ENCODE assay signal across 21 cellular contexts in genomic region chr4:163391756-163392155, GRCh38. TPM values are rescaled to one million over a fixed set of nuclear protein-coding genes. Genes with fewer than 3 reads are reported as not detected.
"Had no signal": no experiment of that assay in that cellular context is flagged by ENCODE, and none has a peak within 500 bp of the region (broad histone marks: within the 10 kb centered on the region; RNA-seq: fewer than 3 reads in every experiment).

No MANE protein-coding gene starts in this region.

- H3K9me3 ChIP-seq: neutrophil, sigmoid colon had no signal

- H3K4me1 ChIP-seq: sigmoid colon had no signal

- ATAC-seq: esophagus mucosa, left colon had no signal

- H3K36me3 ChIP-seq: neutrophil, sigmoid colon had no signal

- H3K27ac ChIP-seq: dorsolateral prefrontal cortex, neutrophil, sigmoid colon, skin epidermis had no signal

- H3K4me3 ChIP-seq: dorsolateral prefrontal cortex, sigmoid colon, skin epidermis had no signal

- H3K27me3 ChIP-seq: dorsolateral prefrontal cortex, neutrophil, sigmoid colon had no signal

- DNase-seq: cortex of kidney; dorsolateral prefrontal cortex; effector CD8-positive, alpha-beta T cell; foreskin fibroblast; kidney; left colon; mammary epithelial cell; midbrain; naive B cell; nephron progenitor cell; posterior cingulate gyrus; sigmoid colon; stimulated activated CD4-positive, alpha-beta T cell treated with anti-CD3 and anti-CD28 coated beads, Interleukin-2, amount 100 ng/mL, for 48 hours; stimulated activated naive CD4-positive, alpha-beta T cell treated with Interleukin-2 at 50 U/mL for 16 hours; trophoblast cell had no signal

RNA-seq across cellular contexts. Expression of gene NPY5R, which starts 48.1 kb away (rescaled TPM):
- total RNA-seq: esophagus mucosa, fibroblast of lung, mammary epithelial cell, osteocyte, pulmonary artery endothelial cell had no signal
- polyA plus RNA-seq: fibroblast of lung, mammary epithelial cell had no signal

RNA-seq across cellular contexts. Expression of gene NPY1R, which starts 59.4 kb away (rescaled TPM):
- polyA plus RNA-seq: mammary epithelial cell had no signal
